In genomic region chr3:65401359-65401810, GRCh38 we compare ENCODE assay signal across 23 cellular contexts.
DNase-seq lines count a peak whose midpoint lies in the region; ATAC-seq and TF ChIP-seq lines count a peak whose summit lies in the region.
"Had no signal": no experiment of that assay in that cellular context is flagged by ENCODE, and none has a peak within 500 bp of the region (broad histone marks: within the 10 kb centered on the region; RNA-seq: fewer than 3 reads in every experiment).

No MANE protein-coding gene starts in this region.

- H3K9me3 Mint-ChIP-seq in GM23338, result no peaks in the 10 kb centered on the region

- TF ChIP-seq CTCF in GM23338 (conservative IDR thresholded peaks at IDR 0.05; ENCODE audit: low read depth in 2 of 2) (no peak), choroid plexus epithelial cell (conservative IDR thresholded peaks at IDR 0.05; ENCODE audit: low read depth, low read length) (no peak)

- no peaks in the 10 kb centered on the region for H3K9me3 ChIP-seq in iPS-20b (ENCODE audit: insufficient read depth, low read depth, low read length)
- H3K9me3 ChIP-seq: A549; ascending aorta; BLaER1 treated with 17β-estradiol and CSF1 and Interleukin-3, amounts not matched to agents 10 nM and 100 nM; MG63; upper lobe of left lung had no signal

- DNase-seq in GM23338 (ENCODE audit: low spot score) (peak; percentile 92), choroid plexus epithelial cell (ENCODE audit: low read depth) (peak; percentile 24), putamen (ENCODE audit: low spot score) (peak; percentile 42), HT-29 (ENCODE audit: low spot score) (no peak), NCI-H345 treated with DMSO at 0.1 percent for 48 hours (lab: John Stamatoyannopoulos, UW; ENCODE audit: unreplicated experiment) (no peak)
- DNase-seq in activated CD8-positive, alpha-beta memory T cell treated with anti-CD3 and anti-CD28 coated beads, Interleukin-2, amount 50 U/mL, for 48 hours, result no peak
- DNase-seq in activated T-cell treated with anti-CD3 and anti-CD28 coated beads, Interleukin-2, amount 50 U/mL, for 1 hour, result no peak
- DNase-seq: activated CD4-positive, alpha-beta T cell treated with anti-CD3 and anti-CD28 coated beads, Interleukin-2, amount 50 U/mL, for 4 hours; activated naive CD4-positive, alpha-beta T cell treated with Interleukin-2 at 50 U/mL for 16 hours; activated T-cell treated with anti-CD3 and anti-CD28 coated beads for 4 hours; hippocampal formation; left colon; MG63; NCI-H1436; NCI-H748 treated with DMSO at 0.1 percent for 48 hours; OCI-M1; Right ventricle myocardium superior; upper lobe of left lung had no signal

- H3K9ac ChIP-seq in iPS-20b (ENCODE audit: low read depth, low read length), result peak overlapping the region; percentile 37; the same call in 1 of the 2 replicates
- H3K9ac ChIP-seq: BLaER1 treated with 17β-estradiol and CSF1 and Interleukin-3, amounts not matched to agents 10 nM and 100 nM had no signal

- H3K4me1 ChIP-seq in GM23338 (ENCODE audit: insufficient read depth) (peaks cover 42% of the 10 kb centered on the region), iPS-20b (ENCODE audit: insufficient read depth, low read length) (peaks cover 43% of the 10 kb centered on the region)
- H3K4me1 ChIP-seq: ascending aorta had no signal

- H3K79me2 ChIP-seq in GM23338 (replicated peaks; ENCODE audit: insufficient read depth), result no peaks in the 10 kb centered on the region; the same call in 1 of the 2 replicates

- no peaks in the 10 kb centered on the region for H3K36me3 ChIP-seq in GM23338 (ENCODE audit: insufficient read depth)
- H3K36me3 ChIP-seq in iPS-20b (ENCODE audit: insufficient read depth, low read depth, low read length), result no peaks in the 10 kb centered on the region
- H3K36me3 ChIP-seq: ascending aorta, MG63, upper lobe of left lung had no signal

- peaks cover 14% of the 10 kb centered on the region; the same call in 1 of the 2 replicates for H3F3A ChIP-seq in GM23338 (replicated peaks; ENCODE audit: low read depth)

- H3K27ac Mint-ChIP-seq in GM23338, result peak overlapping the region; percentile 54
- H3K27ac Mint-ChIP-seq: stimulated activated naive CD8-positive, alpha-beta T cell treated with anti-CD3 and anti-CD28 coated beads, Interleukin-15, Interleukin-2, amounts not matched to agents 100 ng/mL and 50 ng/mL, for 24 hours had no signal

- H3K9me2 ChIP-seq in GM23338 (ENCODE audit: insufficient read depth), result no peaks in the 10 kb centered on the region

- peak overlapping the region; percentile 41 for H3K4me3 ChIP-seq in GM23338
- no peak overlapping the region for H3K4me3 ChIP-seq in choroid plexus epithelial cell (ENCODE audit: low read depth, low read length)
- H3K4me3 ChIP-seq in iPS-20b (ENCODE audit: low read length), result peak overlapping the region; percentile 59
- H3K4me3 ChIP-seq: A549; ascending aorta; BLaER1 treated with 17β-estradiol and CSF1 and Interleukin-3, amounts not matched to agents 10 nM and 100 nM; MG63; upper lobe of left lung had no signal

- H3K36me3 Mint-ChIP-seq in GM23338 (ENCODE audit: low read depth), result 0 out of 3 replicates have a peak, but pooled peaks cover 4% of the 10 kb centered on the region

- ATAC-seq in GM23338, result peak; percentile 81
- ATAC-seq: A549, left colon had no signal

- no peak overlapping the region for H2AFZ ChIP-seq in GM23338

- H4K20me1 ChIP-seq in GM23338 (replicated peaks; ENCODE audit: insufficient read depth), result no peaks in the 10 kb centered on the region
- H4K20me1 ChIP-seq: BLaER1 treated with 17β-estradiol and CSF1 and Interleukin-3, amounts not matched to agents 10 nM and 100 nM had no signal

- H3K27ac ChIP-seq in GM23338 (ENCODE audit: low read depth) (peak overlapping the region; percentile 78), iPS-20b (ENCODE audit: low read length) (peak overlapping the region; percentile 3)
- H3K27ac ChIP-seq: A549; ascending aorta; BLaER1 treated with 17β-estradiol and CSF1 and Interleukin-3, amounts not matched to agents 10 nM and 100 nM; upper lobe of left lung had no signal

- H3K4me2 ChIP-seq in GM23338, result peak overlapping the region; percentile 71
- H3K4me2 ChIP-seq: A549 had no signal

- peaks cover 50% of the 10 kb centered on the region for H3K4me1 Mint-ChIP-seq in GM23338

- peak overlapping the region; percentile 64 for H3K4me3 Mint-ChIP-seq in GM23338
- H3K4me3 Mint-ChIP-seq: stimulated activated naive CD8-positive, alpha-beta T cell treated with anti-CD3 and anti-CD28 coated beads, Interleukin-15, Interleukin-2, amounts not matched to agents 100 ng/mL and 50 ng/mL, for 24 hours had no signal

- H3K27me3 Mint-ChIP-seq in GM23338 (ENCODE audit: insufficient read depth, low read depth, poor library complexity), result peaks cover 4% of the 10 kb centered on the region
- H3K27me3 Mint-ChIP-seq: stimulated activated naive CD8-positive, alpha-beta T cell treated with anti-CD3 and anti-CD28 coated beads, Interleukin-15, Interleukin-2, amounts not matched to agents 100 ng/mL and 50 ng/mL, for 24 hours had no signal

- H3K27me3 ChIP-seq in GM23338 (ENCODE audit: insufficient read depth) (no peaks in the 10 kb centered on the region), iPS-20b (ENCODE audit: insufficient read depth, low read length) (no peaks in the 10 kb centered on the region)
- H3K27me3 ChIP-seq: ascending aorta; BLaER1 treated with 17β-estradiol and CSF1 and Interleukin-3, amounts not matched to agents 10 nM and 100 nM; MG63; upper lobe of left lung had no signal

TF ChIP-seq in GM23338, 12 proteins besides CTCF, POLR2A, EP300 and RAD21 (continues in another document):
- TF ChIP-seq REST (IDR thresholded peaks at IDR 0.05; ENCODE audit: unreplicated experiment), result no peak
- TF ChIP-seq ZNF114 (CRISPR knock-in tag; IDR thresholded peaks at IDR 0.05), result no peak

Comparison
In these comparisons a context has a peak if more than half of its experiments do, and no peak if none do; other contexts are left out.
1. DNase-seq: peak in GM23338 (single experiment), choroid plexus epithelial cell (single experiment) and putamen (single experiment); none in HT-29 (single experiment), activated CD8-positive, alpha-beta memory T cell treated with anti-CD3 and anti-CD28 coated beads, Interleukin-2, amount 50 U/mL, for 48 hours (single experiment), activated T-cell treated with anti-CD3 and anti-CD28 coated beads, Interleukin-2, amount 50 U/mL, for 1 hour (single experiment) and NCI-H345 treated with DMSO at 0.1 percent for 48 hours (single experiment).